ENCODE assay signal across 1 cellular context in genomic region chr17:34243732-34244299, GRCh38.
TF ChIP-seq lines count a peak whose summit lies in the region.

No MANE protein-coding gene starts in this region.

TF ChIP-seq in endothelial cell of umbilical vein, 7 proteins besides CTCF, POLR2A, EP300 and RAD21 (continued from another document):
- TF ChIP-seq EZH2 (IDR thresholded peaks at IDR 0.05; ENCODE audit: borderline replicate concordance, low read depth, low read length, severe bottlenecking) (no peak), MAX (IDR thresholded peaks at IDR 0.05; ENCODE audit: insufficient read depth, insufficient read length) (no peak), POLR2AphosphoS5 (IDR thresholded peaks at IDR 0.05; ENCODE audit: insufficient read depth, low read depth, low read length) (no peak)
